8 cellular contexts compared by ENCODE assay signal in genomic region chr2:197307933-197308521, GRCh38. TPM values are rescaled to one million over a fixed set of nuclear protein-coding genes. Genes with fewer than 3 reads are reported as not detected.
DNase-seq lines count a peak whose midpoint lies in the region; ATAC-seq and TF ChIP-seq lines count a peak whose summit lies in the region.

No MANE protein-coding gene starts in this region.

- peaks cover 58 to 64% of the 10 kb centered on the region in 2 donors for H3K4me1 ChIP-seq in naive thymus-derived CD4-positive, alpha-beta T cell (ENCODE audit: control insufficient read depth in 2 of 2, insufficient read depth in 2 of 2, low read length in 2 of 2)
- peaks cover 4% of the 10 kb centered on the region for H3K4me1 ChIP-seq in ovary (ENCODE audit: insufficient read depth)

- TF ChIP-seq CTCF in GM10266 (IDR thresholded peaks at IDR 0.05; ENCODE audit: control insufficient read depth, insufficient read depth, low read depth, missing control alignments), result no peak
- no peak for TF ChIP-seq CTCF in ovary (IDR thresholded peaks at IDR 0.05)

- peak; percentile 17 for ATAC-seq in HG02623 (IDR thresholded peaks at IDR 0.05; ENCODE audit: unreplicated experiment)
- peak; percentile 13 for ATAC-seq in naive thymus-derived CD4-positive, alpha-beta T cell
- no peak for ATAC-seq in HG03469 (IDR thresholded peaks at IDR 0.05; ENCODE audit: unreplicated experiment)

- no peaks in the 10 kb centered on the region for H3K27me3 Mint-ChIP-seq in activated CD4-positive, alpha-beta memory T cell treated with anti-CD3 and anti-CD28 coated beads for 36 hours
- H3K27me3 Mint-ChIP-seq in naive thymus-derived CD4-positive, alpha-beta T cell, result no peaks in the 10 kb centered on the region

- WGBS in ovary, 3 donors, result 92 to 93% (median 92%) methylated on average over 7 of the region's 7 CpGs

- POLR2A ChIA-PET in activated CD4-positive, alpha-beta memory T cell treated with anti-CD3 and anti-CD28 coated beads for 36 hours (lab: Charles Lee), result interaction anchor here (0.5 to 8.6 kb wide), 19 partner anchors 12 to 380 kb away, joined by 3 to 101 read pairs (median 9); no protein-coding TSS in a partner anchor
- POLR2A ChIA-PET in naive thymus-derived CD4-positive, alpha-beta T cell (lab: Charles Lee), result interaction anchor here (0.6 to 13.4 kb wide), 24 partner anchors 11 to 175 kb away, joined by 3 to 250 read pairs (median 6); partner anchors contain the start of gene SF3B1

- H3K36me3 ChIP-seq in naive thymus-derived CD4-positive, alpha-beta T cell (ENCODE audit: control insufficient read depth in 2 of 3, insufficient read depth in 3 of 3, low read length in 3 of 3), result peaks cover 0 to 4% (median 0%) of the 10 kb centered on the region in 3 experiments
- H3K36me3 ChIP-seq in ovary, result no peaks in the 10 kb centered on the region

- CTCF ChIA-PET in activated CD4-positive, alpha-beta memory T cell treated with anti-CD3 and anti-CD28 coated beads for 36 hours (lab: Charles Lee), result interaction anchor here (0.6 to 5.3 kb wide), 16 partner anchors 12 to 195 kb away, joined by 3 to 73 read pairs (median 4); no protein-coding TSS in a partner anchor
- CTCF ChIA-PET in naive thymus-derived CD4-positive, alpha-beta T cell (lab: Charles Lee), result interaction anchor here (0.7 to 7.5 kb wide), 11 partner anchors 22 to 195 kb away, joined by 3 to 80 read pairs (median 5); no protein-coding TSS in a partner anchor

- TF ChIP-seq POLR2A in ovary (IDR thresholded peaks at IDR 0.05), result no peak

- H3K4me3 Mint-ChIP-seq in activated CD4-positive, alpha-beta memory T cell treated with anti-CD3 and anti-CD28 coated beads for 36 hours, result peak overlapping the region; percentile 95
- peak overlapping the region; percentile 85 to 98 (median 94) for H3K4me3 Mint-ChIP-seq in naive thymus-derived CD4-positive, alpha-beta T cell

- H3K36me3 Mint-ChIP-seq in activated CD4-positive, alpha-beta memory T cell treated with anti-CD3 and anti-CD28 coated beads for 36 hours, result peaks cover 14% of the 10 kb centered on the region
- peaks cover 0 to 35% (median 0%) of the 10 kb centered on the region in 5 donors for H3K36me3 Mint-ChIP-seq in naive thymus-derived CD4-positive, alpha-beta T cell

- no peak for TF ChIP-seq EP300 in ovary (IDR thresholded peaks at IDR 0.05)

- peak; percentile 69 for DNase-seq in GM10266 (ENCODE audit: extremely low spot score)
- DNase-seq in activated CD4-positive, alpha-beta memory T cell treated with anti-CD3 and anti-CD28 coated beads for 36 hours, result peak; percentile 72
- peak in 1 of 9 donors; percentile 36 for DNase-seq in naive thymus-derived CD4-positive, alpha-beta T cell
- no peak for DNase-seq in NCI-H1417 (lab: John Stamatoyannopoulos, UW)
- no peak for DNase-seq in medulla oblongata (ENCODE audit: extremely low spot score)
- no peak for DNase-seq in ovary

- peak overlapping the region; percentile 90 for H3K4me3 ChIP-seq in naive thymus-derived CD4-positive, alpha-beta T cell (ENCODE audit: low read length)
- H3K4me3 ChIP-seq in ovary, result no peak overlapping the region

- intact Hi-C loops in activated CD4-positive, alpha-beta memory T cell treated with anti-CD3 and anti-CD28 coated beads for 36 hours (cut with micrococcal nuclease), result loop anchor here (1.0 to 10.0 kb wide), 13 partner anchors 11 to 1773 kb away; partner anchors contain the start of gene PGAP1
- intact Hi-C loops in naive thymus-derived CD4-positive, alpha-beta T cell (cut with micrococcal nuclease), result loop anchor here (1.0 to 10.0 kb wide), 13 partner anchors 8 to 1133 kb away; partner anchors contain the start of genes COQ10B (in 1 of the 2), HSPD1 (in 1 of the 2), PGAP1 (in 1 of the 2) and STK17B (in 1 of the 2)
- intact Hi-C loops in ovary (cut with DNase I), result no loop called here

- peak overlapping the region; percentile 99 for H3K27ac Mint-ChIP-seq in activated CD4-positive, alpha-beta memory T cell treated with anti-CD3 and anti-CD28 coated beads for 36 hours
- H3K27ac Mint-ChIP-seq in naive thymus-derived CD4-positive, alpha-beta T cell, result peak overlapping the region; percentile 90 to 99 (median 95)

- no peaks in the 10 kb centered on the region for H3K27me3 ChIP-seq in naive thymus-derived CD4-positive, alpha-beta T cell (ENCODE audit: control insufficient read depth in 2 of 2, insufficient read depth in 2 of 2, low read length in 2 of 2)
- no peaks in the 10 kb centered on the region for H3K27me3 ChIP-seq in ovary

- no peaks in the 10 kb centered on the region for H3K9me3 ChIP-seq in naive thymus-derived CD4-positive, alpha-beta T cell (ENCODE audit: control insufficient read depth in 2 of 3, low read length in 3 of 3)
- H3K9me3 ChIP-seq in ovary, result no peaks in the 10 kb centered on the region

- peaks cover 72% of the 10 kb centered on the region for H3K4me1 Mint-ChIP-seq in activated CD4-positive, alpha-beta memory T cell treated with anti-CD3 and anti-CD28 coated beads for 36 hours (ENCODE audit: low read depth)
- peaks cover 39 to 77% (median 69%) of the 10 kb centered on the region in 7 donors for H3K4me1 Mint-ChIP-seq in naive thymus-derived CD4-positive, alpha-beta T cell

- H3K9me3 Mint-ChIP-seq in activated CD4-positive, alpha-beta memory T cell treated with anti-CD3 and anti-CD28 coated beads for 36 hours, result no peaks in the 10 kb centered on the region
- H3K9me3 Mint-ChIP-seq in naive thymus-derived CD4-positive, alpha-beta T cell, result no peaks in the 10 kb centered on the region

- peak overlapping the region; percentile 85 for H3K27ac ChIP-seq in naive thymus-derived CD4-positive, alpha-beta T cell (ENCODE audit: low read depth, low read length)
- H3K27ac ChIP-seq in ovary, result no peak overlapping the region

RNA-seq across cellular contexts. Expression of gene ANKRD44, which starts 2.6 kb away (rescaled TPM):
- 100 to 1,000 TPM; 123 to 125 TPM for total RNA-seq in activated CD4-positive, alpha-beta memory T cell treated with anti-CD3 and anti-CD28 coated beads for 36 hours
- 100 to 1,000 TPM; 234 to 296 (median 291) TPM for total RNA-seq in naive thymus-derived CD4-positive, alpha-beta T cell
- polyA plus RNA-seq in naive thymus-derived CD4-positive, alpha-beta T cell, result 10 to 100 TPM; 88.6 to 95.4 TPM
- 10 to 100 TPM in 6 of 7 donors, 1 to 10 TPM in 1; 9.2 to 60.0 (median 11.5) TPM for total RNA-seq in ovary
- polyA plus RNA-seq in ovary, result 10 to 100 TPM in 1 of 2 donors, 1 to 10 TPM in 1; 2.6 to 10.1 TPM

Comparison
In these comparisons a context has a peak if more than half of its experiments do, and no peak if none do; other contexts are left out.
1. DNase-seq: peak in GM10266 (single experiment) and activated CD4-positive, alpha-beta memory T cell treated with anti-CD3 and anti-CD28 coated beads for 36 hours (single experiment); none in NCI-H1417 (0 of 3), medulla oblongata (single experiment) and ovary (0 of 5).
2. intact Hi-C loops: an anchor here in activated CD4-positive, alpha-beta memory T cell treated with anti-CD3 and anti-CD28 coated beads for 36 hours (1.0 to 10.0 kb wide) and naive thymus-derived CD4-positive, alpha-beta T cell (1.0 to 10.0 kb wide); none called in ovary.